ENCODE assay signal across 23 cellular contexts in genomic region chr14:53883739-53884138, GRCh38.
"Had no signal": no experiment of that assay in that cellular context is flagged by ENCODE, and none has a peak within 500 bp of the region (broad histone marks: within the 10 kb centered on the region; RNA-seq: fewer than 3 reads in every experiment).

No MANE protein-coding gene starts in this region.

- H3K79me2 ChIP-seq: hepatocyte had no signal

- H3K9me3 Mint-ChIP-seq: dendritic cell treated with granulocyte-macrophage colony-stimulating factor and Interleukin-4, amounts not matched to agents 40 ng/mL and 50 ng/mL, for 4 days; endodermal cell; mesothelial cell of epicardium had no signal

- H3K36me3 ChIP-seq: colonic mucosa, esophagus muscularis mucosa, gastroesophageal sphincter, heart left ventricle, left lung, lower lobe of right lung had no signal

- H3K27ac Mint-ChIP-seq: dendritic cell treated with granulocyte-macrophage colony-stimulating factor and Interleukin-4, amounts not matched to agents 40 ng/mL and 50 ng/mL, for 4 days; effector memory CD8-positive, alpha-beta T cell; endodermal cell; mesothelial cell of epicardium; naive B cell; naive thymus-derived CD8-positive, alpha-beta T cell had no signal

- H3K27ac ChIP-seq: colonic mucosa, esophagus muscularis mucosa, foreskin keratinocyte, gastroesophageal sphincter, heart left ventricle, hepatocyte, left lung, lower lobe of right lung had no signal

- H3K27me3 Mint-ChIP-seq: effector memory CD8-positive, alpha-beta T cell had no signal

- H3K9me3 ChIP-seq: colonic mucosa, esophagus muscularis mucosa, gastroesophageal sphincter, heart left ventricle, left lung, lower lobe of right lung, mucosa of descending colon had no signal

- H3K36me3 Mint-ChIP-seq: mesothelial cell of epicardium had no signal

- ATAC-seq: effector memory CD8-positive, alpha-beta T cell; foreskin keratinocyte; gastroesophageal sphincter; heart left ventricle; left cardiac atrium; left lung; left ventricle myocardium superior; lower lobe of right lung; mucosa of descending colon; naive thymus-derived CD8-positive, alpha-beta T cell had no signal

- H3K4me1 Mint-ChIP-seq: naive B cell; naive thymus-derived CD8-positive, alpha-beta T cell had no signal

- FAIRE-seq: keratinocyte had no signal

- DNase-seq: colonic mucosa; cortex of kidney; effector CD8-positive, alpha-beta T cell; effector memory CD8-positive, alpha-beta T cell; endodermal cell; foreskin keratinocyte; glutamatergic neuron; heart left ventricle; hypothalamus; left cardiac atrium; left lung; left ventricle myocardium superior; lower lobe of right lung; mesenchymal stem cell; mucosa of descending colon; naive B cell; naive thymus-derived CD8-positive, alpha-beta T cell had no signal

- H2AFZ ChIP-seq: hepatocyte had no signal

- H3K4me3 ChIP-seq: colonic mucosa, esophagus muscularis mucosa, gastroesophageal sphincter, heart left ventricle, hepatocyte, left lung, lower lobe of right lung, mucosa of descending colon had no signal

- H3K27me3 ChIP-seq: colonic mucosa, esophagus muscularis mucosa, gastroesophageal sphincter, heart left ventricle, hepatocyte, left lung had no signal

- H3K4me3 Mint-ChIP-seq: dendritic cell treated with granulocyte-macrophage colony-stimulating factor and Interleukin-4, amounts not matched to agents 40 ng/mL and 50 ng/mL, for 4 days; effector memory CD8-positive, alpha-beta T cell; endodermal cell; mesothelial cell of epicardium; naive B cell; naive thymus-derived CD8-positive, alpha-beta T cell had no signal

- H3K4me1 ChIP-seq: colonic mucosa, foreskin keratinocyte, left lung had no signal

- H3K4me2 ChIP-seq: hepatocyte had no signal
